In the genomic region with DNA sequence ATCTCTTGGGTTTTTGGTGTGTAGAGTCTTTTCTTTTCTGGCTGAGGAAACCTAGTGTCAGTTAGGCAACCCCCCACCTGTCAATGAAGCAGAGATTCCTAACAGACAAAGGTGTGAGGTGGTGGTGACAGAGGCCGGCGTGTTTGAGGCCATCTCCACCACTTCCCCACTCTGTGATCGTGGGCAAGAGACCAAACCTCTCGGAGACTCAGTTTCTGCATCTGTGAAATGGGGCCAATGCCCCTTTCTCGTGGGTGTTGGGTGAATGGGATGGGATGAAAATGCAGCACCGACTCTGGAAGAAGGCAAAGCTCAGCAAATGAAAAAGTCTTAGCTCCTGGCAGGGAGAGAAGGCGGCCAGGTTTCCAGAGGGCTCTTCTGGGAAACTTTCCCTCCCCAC, we compare ENCODE assay signal across 1 cellular context.
TF ChIP-seq lines count a peak whose summit lies in the region.

No MANE protein-coding gene starts in this region.

TF ChIP-seq in WTC11, 78 proteins besides CTCF, POLR2A, EP300 and RAD21 (continued from another document):
- TF ChIP-seq, protein P1, sequence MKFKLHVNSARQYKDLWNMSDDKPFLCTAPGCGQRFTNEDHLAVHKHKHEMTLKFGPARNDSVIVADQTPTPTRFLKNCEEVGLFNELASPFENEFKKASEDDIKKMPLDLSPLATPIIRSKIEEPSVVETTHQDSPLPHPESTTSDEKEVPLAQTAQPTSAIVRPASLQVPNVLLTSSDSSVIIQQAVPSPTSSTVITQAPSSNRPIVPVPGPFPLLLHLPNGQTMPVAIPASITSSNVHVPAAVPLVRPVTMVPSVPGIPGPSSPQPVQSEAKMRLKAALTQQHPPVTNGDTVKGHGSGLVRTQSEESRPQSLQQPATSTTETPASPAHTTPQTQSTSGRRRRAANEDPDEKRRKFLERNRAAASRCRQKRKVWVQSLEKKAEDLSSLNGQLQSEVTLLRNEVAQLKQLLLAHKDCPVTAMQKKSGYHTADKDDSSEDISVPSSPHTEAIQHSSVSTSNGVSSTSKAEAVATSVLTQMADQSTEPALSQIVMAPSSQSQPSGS (CRISPR knock-in tag; IDR thresholded peaks at IDR 0.05; ENCODE audit: borderline replicate concordance, low read depth), result no peak
- TF ChIP-seq PRRX2 (CRISPR knock-in tag; IDR thresholded peaks at IDR 0.05), result no peak
- TF ChIP-seq, protein P2, sequence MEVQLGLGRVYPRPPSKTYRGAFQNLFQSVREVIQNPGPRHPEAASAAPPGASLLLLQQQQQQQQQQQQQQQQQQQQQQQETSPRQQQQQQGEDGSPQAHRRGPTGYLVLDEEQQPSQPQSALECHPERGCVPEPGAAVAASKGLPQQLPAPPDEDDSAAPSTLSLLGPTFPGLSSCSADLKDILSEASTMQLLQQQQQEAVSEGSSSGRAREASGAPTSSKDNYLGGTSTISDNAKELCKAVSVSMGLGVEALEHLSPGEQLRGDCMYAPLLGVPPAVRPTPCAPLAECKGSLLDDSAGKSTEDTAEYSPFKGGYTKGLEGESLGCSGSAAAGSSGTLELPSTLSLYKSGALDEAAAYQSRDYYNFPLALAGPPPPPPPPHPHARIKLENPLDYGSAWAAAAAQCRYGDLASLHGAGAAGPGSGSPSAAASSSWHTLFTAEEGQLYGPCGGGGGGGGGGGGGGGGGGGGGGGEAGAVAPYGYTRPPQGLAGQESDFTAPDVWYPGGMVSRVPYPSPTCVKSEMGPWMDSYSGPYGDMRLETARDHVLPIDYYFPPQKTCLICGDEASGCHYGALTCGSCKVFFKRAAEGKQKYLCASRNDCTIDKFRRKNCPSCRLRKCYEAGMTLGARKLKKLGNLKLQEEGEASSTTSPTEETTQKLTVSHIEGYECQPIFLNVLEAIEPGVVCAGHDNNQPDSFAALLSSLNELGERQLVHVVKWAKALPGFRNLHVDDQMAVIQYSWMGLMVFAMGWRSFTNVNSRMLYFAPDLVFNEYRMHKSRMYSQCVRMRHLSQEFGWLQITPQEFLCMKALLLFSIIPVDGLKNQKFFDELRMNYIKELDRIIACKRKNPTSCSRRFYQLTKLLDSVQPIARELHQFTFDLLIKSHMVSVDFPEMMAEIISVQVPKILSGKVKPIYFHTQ (CRISPR knock-in tag; IDR thresholded peaks at IDR 0.05), result no peak
